Comparison of ENCODE assay signal across 1 cellular context in genomic region chr15:73959801-73960200, GRCh38.
TF ChIP-seq lines count a peak whose summit lies in the region.

No MANE protein-coding gene starts in this region.

TF ChIP-seq in IMR-90, 13 proteins besides CTCF, POLR2A, EP300 and RAD21:
- TF ChIP-seq USF2 (IDR thresholded peaks at IDR 0.05; ENCODE audit: low read depth, low read length) (no peak), BHLHE40 (IDR thresholded peaks at IDR 0.05; ENCODE audit: low read depth, low read length) (no peak), MXI1 (IDR thresholded peaks at IDR 0.05; ENCODE audit: borderline replicate concordance, low read depth, low read length) (no peak), SMC3 (IDR thresholded peaks at IDR 0.05; ENCODE audit: low read depth, low read length) (no peak), MAZ (IDR thresholded peaks at IDR 0.05; ENCODE audit: borderline replicate concordance, low read depth, low read length) (no peak), CEBPB (IDR thresholded peaks at IDR 0.05; ENCODE audit: low read depth, low read length) (no peak), RFX5 (IDR thresholded peaks at IDR 0.05; ENCODE audit: low read depth, low read length) (no peak), RCOR1 (IDR thresholded peaks at IDR 0.05; ENCODE audit: insufficient replicate concordance, low read length) (no peak), MAFK (IDR thresholded peaks at IDR 0.05; ENCODE audit: low read depth, low read length) (no peak), CHD1 (IDR thresholded peaks at IDR 0.05; ENCODE audit: low read depth, low read length) (no peak), FOS (IDR thresholded peaks at IDR 0.05; ENCODE audit: low read depth, low read length) (no peak), NFE2L2 (IDR thresholded peaks at IDR 0.05; ENCODE audit: low read depth, low read length) (no peak)
- TF ChIP-seq, protein P1, sequence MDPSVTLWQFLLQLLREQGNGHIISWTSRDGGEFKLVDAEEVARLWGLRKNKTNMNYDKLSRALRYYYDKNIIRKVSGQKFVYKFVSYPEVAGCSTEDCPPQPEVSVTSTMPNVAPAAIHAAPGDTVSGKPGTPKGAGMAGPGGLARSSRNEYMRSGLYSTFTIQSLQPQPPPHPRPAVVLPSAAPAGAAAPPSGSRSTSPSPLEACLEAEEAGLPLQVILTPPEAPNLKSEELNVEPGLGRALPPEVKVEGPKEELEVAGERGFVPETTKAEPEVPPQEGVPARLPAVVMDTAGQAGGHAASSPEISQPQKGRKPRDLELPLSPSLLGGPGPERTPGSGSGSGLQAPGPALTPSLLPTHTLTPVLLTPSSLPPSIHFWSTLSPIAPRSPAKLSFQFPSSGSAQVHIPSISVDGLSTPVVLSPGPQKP (IDR thresholded peaks at IDR 0.05; ENCODE audit: borderline replicate concordance, low read depth, low read length): no peak
TF ChIP-seq in IMR-90: peak in this region for 0.
